Comparison of ENCODE assay signal across 28 cellular contexts in the genomic region with DNA sequence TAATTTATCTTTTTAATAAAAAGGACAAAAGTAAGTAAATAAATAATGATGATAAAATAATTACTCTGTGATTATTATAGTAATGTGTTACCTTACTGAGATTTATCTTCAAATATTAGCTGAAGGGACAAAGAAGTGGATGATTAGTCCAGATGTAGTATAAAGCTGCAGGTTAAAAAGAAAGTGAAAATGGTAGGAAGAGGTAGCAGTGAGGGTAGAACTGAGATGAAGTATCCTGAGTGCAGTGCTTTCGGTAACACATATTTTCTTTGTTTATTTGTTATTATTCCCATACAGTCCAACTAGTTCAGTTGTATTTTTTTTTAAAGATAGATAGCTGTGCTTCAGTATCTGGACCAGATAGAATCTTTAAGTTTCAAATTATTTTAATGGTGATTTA.
"Had no signal": no experiment of that assay in that cellular context is flagged by ENCODE, and none has a peak within 500 bp of the region (broad histone marks: within the 10 kb centered on the region; RNA-seq: fewer than 3 reads in every experiment).

No MANE protein-coding gene starts in this region.

- H3K9me3 Mint-ChIP-seq: activated CD4-positive, alpha-beta T cell treated with anti-CD3 and anti-CD28 coated beads, Interleukin-2, amount 10 ng/mL, durations not matched to agents 7 days and 5 days; activated naive CD4-positive, alpha-beta T cell treated with anti-CD3 and anti-CD28 coated beads, Interleukin-2, amount 10 ng/mL, durations not matched to agents 7 days and 5 days; activated naive CD8-positive, alpha-beta T cell treated with anti-CD3 and anti-CD28 coated beads for 36 hours had no signal

- H3K4me1 Mint-ChIP-seq: activated CD4-positive, alpha-beta memory T cell treated with anti-CD3 and anti-CD28 coated beads, Interleukin-2, amount 10 ng/mL, durations not matched to agents 7 days and 5 days; activated CD4-positive, alpha-beta T cell treated with anti-CD3 and anti-CD28 coated beads, Interleukin-2, amount 10 ng/mL, durations not matched to agents 7 days and 5 days; activated naive CD4-positive, alpha-beta T cell treated with anti-CD3 and anti-CD28 coated beads, Interleukin-2, amount 10 ng/mL, durations not matched to agents 7 days and 5 days; activated naive CD8-positive, alpha-beta T cell treated with anti-CD3 and anti-CD28 coated beads for 36 hours; activated T-helper 17 cell treated with anti-CD3 and anti-CD28 coated beads, Interleukin-2, amount 50 U/mL, for 72 hours; T-cell had no signal

- H3K4me3 Mint-ChIP-seq: activated CD4-positive, alpha-beta memory T cell treated with anti-CD3 and anti-CD28 coated beads, Interleukin-2, amount 10 ng/mL, durations not matched to agents 7 days and 5 days; activated CD4-positive, alpha-beta T cell treated with anti-CD3 and anti-CD28 coated beads, Interleukin-2, amount 10 ng/mL, durations not matched to agents 7 days and 5 days; activated naive CD4-positive, alpha-beta T cell treated with anti-CD3 and anti-CD28 coated beads, Interleukin-2, amount 10 ng/mL, durations not matched to agents 7 days and 5 days; activated naive CD8-positive, alpha-beta T cell treated with anti-CD3 and anti-CD28 coated beads for 36 hours; activated T-helper 17 cell treated with anti-CD3 and anti-CD28 coated beads, Interleukin-2, amount 50 U/mL, for 72 hours; T-cell had no signal

- H3K4me3 ChIP-seq: cardiac muscle cell, K562 had no signal

- H3K27ac Mint-ChIP-seq: activated CD4-positive, alpha-beta memory T cell treated with anti-CD3 and anti-CD28 coated beads, Interleukin-2, amount 10 ng/mL, durations not matched to agents 7 days and 5 days; activated CD4-positive, alpha-beta T cell treated with anti-CD3 and anti-CD28 coated beads, Interleukin-2, amount 10 ng/mL, durations not matched to agents 7 days and 5 days; activated naive CD4-positive, alpha-beta T cell treated with anti-CD3 and anti-CD28 coated beads, Interleukin-2, amount 10 ng/mL, durations not matched to agents 7 days and 5 days; activated naive CD8-positive, alpha-beta T cell treated with anti-CD3 and anti-CD28 coated beads for 36 hours; activated T-helper 17 cell treated with anti-CD3 and anti-CD28 coated beads, Interleukin-2, amount 50 U/mL, for 72 hours; T-cell had no signal

- H3K36me3 Mint-ChIP-seq: activated naive CD4-positive, alpha-beta T cell treated with anti-CD3 and anti-CD28 coated beads, Interleukin-2, amount 10 ng/mL, durations not matched to agents 7 days and 5 days; activated naive CD8-positive, alpha-beta T cell treated with anti-CD3 and anti-CD28 coated beads for 36 hours; T-cell had no signal

- DNase-seq: activated CD4-positive, alpha-beta memory T cell treated with anti-CD3 and anti-CD28 coated beads, Interleukin-2, amount 10 ng/mL, durations not matched to agents 7 days and 5 days; activated CD4-positive, alpha-beta T cell treated with anti-CD3 and anti-CD28 coated beads, Interleukin-2, amount 10 ng/mL, durations not matched to agents 7 days and 5 days; activated CD4-positive, CD25-positive, alpha-beta regulatory T cell; activated gamma-delta T cell treated with Interleukin-2 at 50 U/mL for 16 hours; activated naive CD4-positive, alpha-beta T cell treated with anti-CD3 and anti-CD28 coated beads, Interleukin-2, amount 10 ng/mL, durations not matched to agents 7 days and 5 days; activated naive CD8-positive, alpha-beta T cell treated with anti-CD3 and anti-CD28 coated beads for 36 hours; activated T-cell treated with anti-CD3 and anti-CD28 coated beads for 4 hours; activated T-cell treated with anti-CD3 and anti-CD28 coated beads, Interleukin-2, amount 50 U/mL, for 48 hours; brain microvascular endothelial cell; Karpas-422; NCI-H1105 treated with DMSO at 0.1 percent for 48 hours; NCI-H1436 treated with DMSO at 0.1 percent for 48 hours; NCI-H187; NCI-H2081; NCI-H446 treated with DMSO at 0.1 percent for 48 hours; NCI-H524 treated with DMSO at 0.1 percent for 48 hours; NCI-H774; NK-92 treated with Interleukin-12 subunit alpha and Interleukin-12 subunit beta, amount 100 ng/mL, for 24 hours; PC-3; SHP77 treated with DMSO at 0.1 percent for 48 hours; T-cell; T-helper 2 cell; T1000 had no signal

- H3K27ac ChIP-seq: brain microvascular endothelial cell, cardiac muscle cell, VCaP had no signal

- H3K27me3 Mint-ChIP-seq: activated CD4-positive, alpha-beta memory T cell treated with anti-CD3 and anti-CD28 coated beads, Interleukin-2, amount 10 ng/mL, durations not matched to agents 7 days and 5 days; activated CD4-positive, alpha-beta T cell treated with anti-CD3 and anti-CD28 coated beads, Interleukin-2, amount 10 ng/mL, durations not matched to agents 7 days and 5 days; activated naive CD4-positive, alpha-beta T cell treated with anti-CD3 and anti-CD28 coated beads, Interleukin-2, amount 10 ng/mL, durations not matched to agents 7 days and 5 days; activated naive CD8-positive, alpha-beta T cell treated with anti-CD3 and anti-CD28 coated beads for 36 hours; activated T-helper 17 cell treated with anti-CD3 and anti-CD28 coated beads, Interleukin-2, amount 50 U/mL, for 72 hours; T-cell had no signal

- ATAC-seq: activated T-helper 17 cell treated with anti-CD3 and anti-CD28 coated beads, Interleukin-2, amount 50 U/mL, for 72 hours; PC-3; T-cell had no signal

- H3K27me3 ChIP-seq: brain microvascular endothelial cell, cardiac muscle cell had no signal

- H3K36me3 ChIP-seq: brain microvascular endothelial cell, cardiac muscle cell had no signal

- FAIRE-seq: K562, RCC 7860 had no signal
